In genomic region chr10:110813743-110814472, GRCh38 we compare ENCODE assay signal across 23 cellular contexts.
"Had no signal": no experiment of that assay in that cellular context is flagged by ENCODE, and none has a peak within 500 bp of the region (broad histone marks: within the 10 kb centered on the region; RNA-seq: fewer than 3 reads in every experiment).

No MANE protein-coding gene starts in this region.

- DNase-seq: activated CD4-positive, alpha-beta memory T cell treated with anti-CD3 and anti-CD28 coated beads, Interleukin-2, amount 10 ng/mL, durations not matched to agents 7 days and 5 days; activated CD4-positive, alpha-beta T cell treated with anti-CD3 and anti-CD28 coated beads, Interleukin-2, amount 10 ng/mL, durations not matched to agents 7 days and 5 days; activated CD8-positive, alpha-beta memory T cell treated with anti-CD3 and anti-CD28 coated beads, Interleukin-2, amount 50 U/mL, for 48 hours; activated gamma-delta T cell treated with Interleukin-2 at 50 U/mL for 16 hours; activated naive CD4-positive, alpha-beta T cell treated with anti-CD3 and anti-CD28 coated beads, Interleukin-2, amount 50 U/mL, for 16 hours; activated T-cell treated with anti-CD3 and anti-CD28 coated beads, Interleukin-2, amount 50 U/mL, for 24 hours; central memory CD4-positive, alpha-beta T cell; foreskin keratinocyte; heart left ventricle; kidney glomerular epithelial cell; left ventricle myocardium superior; mammary epithelial cell; naive thymus-derived CD4-positive, alpha-beta T cell; right cardiac atrium; stimulated activated CD4-positive, alpha-beta T cell treated with anti-CD3 and anti-CD28 coated beads, Interleukin-12 subunit alpha, Interleukin-12 subunit beta, amount 100 ng/mL, for 4 hours; stimulated activated CD4-positive, alpha-beta T cell treated with anti-CD3 and anti-CD28 coated beads, Interleukin-4, amount 100 ng/mL, for 1 hour; stimulated activated naive CD8-positive, alpha-beta T cell treated with anti-CD3 and anti-CD28 coated beads, Interleukin-15, Interleukin-2, amounts not matched to agents 100 U/mL and 50 U/mL, for 24 hours; T-cell; testis; transverse colon had no signal

- H3K9me3 ChIP-seq: breast epithelium, esophagus muscularis mucosa, heart left ventricle, testis, transverse colon had no signal

- ATAC-seq: activated CD4-positive, CD25-positive, alpha-beta regulatory T cell treated with anti-CD3 and anti-CD28 coated beads, Interleukin-2, amount 50 U/mL, for 24 hours; foreskin keratinocyte; naive thymus-derived CD4-positive, alpha-beta T cell; right cardiac atrium; stimulated activated naive CD8-positive, alpha-beta T cell treated with anti-CD3 and anti-CD28 coated beads, Interleukin-15, Interleukin-2, amounts not matched to agents 100 U/mL and 50 U/mL, for 24 hours had no signal

- H3K4me3 ChIP-seq: breast epithelium, esophagus muscularis mucosa, heart left ventricle, testis, transverse colon had no signal

- H3K4me1 ChIP-seq: foreskin keratinocyte, testis had no signal

- H3K27me3 ChIP-seq: breast epithelium, esophagus muscularis mucosa, heart left ventricle, testis, transverse colon had no signal

- H3K36me3 ChIP-seq: breast epithelium, transverse colon had no signal

- H3K27ac ChIP-seq: breast epithelium, esophagus muscularis mucosa, foreskin keratinocyte, testis, transverse colon had no signal
